Comparison of ENCODE assay signal across 8 cellular contexts in the genomic region with DNA sequence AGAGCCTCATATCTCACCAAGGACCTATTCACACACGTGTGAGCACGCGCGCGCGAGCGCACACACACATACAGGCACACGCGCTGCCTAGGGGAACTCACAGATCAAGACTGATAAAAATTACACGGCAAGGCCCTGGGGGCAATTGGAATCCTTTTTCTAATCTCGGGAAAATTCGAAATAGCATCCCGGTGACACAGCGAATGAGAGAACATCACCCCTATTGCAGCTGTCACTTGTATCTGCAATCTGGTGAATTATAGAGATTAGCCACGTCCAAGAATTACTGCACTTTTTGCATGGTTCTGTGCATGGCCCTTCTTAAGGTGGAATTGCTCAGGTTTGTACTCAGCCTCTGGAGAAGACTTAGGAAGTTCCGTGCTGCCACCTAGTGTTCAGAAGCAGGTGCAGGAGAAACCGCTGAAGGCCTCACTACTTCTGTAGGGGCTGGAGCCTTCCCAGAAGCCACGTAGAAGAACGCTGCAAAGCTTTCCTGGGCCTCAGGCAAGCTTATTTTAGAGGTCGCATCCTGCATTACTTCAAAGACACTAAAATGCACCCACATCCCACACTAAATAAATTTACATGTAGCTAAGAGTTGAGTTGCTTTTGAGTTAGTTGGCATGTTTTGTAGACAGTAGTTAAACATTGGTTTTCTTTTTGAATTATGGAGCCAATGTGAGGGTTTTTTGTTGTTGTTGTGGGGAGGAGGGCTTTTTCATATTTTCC.
DNase-seq lines count a peak whose midpoint lies in the region; ATAC-seq lines count a peak whose summit lies in the region.

No MANE protein-coding gene starts in this region.

- no peak overlapping the region for H3K4me3 ChIP-seq in CD4-positive, alpha-beta memory T cell (ENCODE audit: low read length in 2 of 2)
- no peak overlapping the region for H3K4me3 ChIP-seq in esophagus (ENCODE audit: low read depth in 1 of 2, low read length in 2 of 2)

- intact Hi-C loops in CD4-positive, alpha-beta memory T cell (cut with micrococcal nuclease) = no loop called here

- H3K27me3 ChIP-seq in CD4-positive, alpha-beta memory T cell (ENCODE audit: insufficient read depth, low read length) = no peaks in the 10 kb centered on the region
- H3K27me3 ChIP-seq in esophagus (ENCODE audit: control insufficient read depth in 1 of 2, insufficient read depth in 2 of 2, low read length in 2 of 2) = no peaks in the 10 kb centered on the region

- no peaks in the 10 kb centered on the region for H3K9me3 Mint-ChIP-seq in CD4-positive, alpha-beta memory T cell
- H3K9me3 Mint-ChIP-seq in activated CD8-positive, alpha-beta T cell treated with anti-CD3 and anti-CD28 coated beads, Interleukin-2, amount 10 ng/mL, durations not matched to agents 7 days and 5 days (ENCODE audit: insufficient read depth) = no peaks in the 10 kb centered on the region

- 35% methylated on average over 20 of the region's 20 CpGs for WGBS in esophagus, 2 donors

- H3K4me1 ChIP-seq in CD4-positive, alpha-beta memory T cell (ENCODE audit: insufficient read depth, low read length) = no peaks in the 10 kb centered on the region
- H3K4me1 ChIP-seq in esophagus (ENCODE audit: control insufficient read depth in 2 of 2, insufficient read depth in 2 of 2, low read length in 1 of 2) = no peaks in the 10 kb centered on the region

- POLR2A ChIA-PET in CD4-positive, alpha-beta memory T cell (lab: Charles Lee; ENCODE audit: partially characterized antibody) = no interaction called here
- POLR2A ChIA-PET in activated CD8-positive, alpha-beta T cell treated with anti-CD3 and anti-CD28 coated beads, Interleukin-2, amount 10 ng/mL, durations not matched to agents 7 days and 5 days (lab: Charles Lee) = no interaction called here

- peak in 4 of 5 donors; percentile 11 to 28 (median 20) for DNase-seq in CD4-positive, alpha-beta memory T cell
- peak; percentile 59 for DNase-seq in HS-27A (ENCODE audit: low read depth)
- peak; percentile 98 for DNase-seq in NCI-H82 (lab: John Stamatoyannopoulos, UW)
- DNase-seq in activated CD8-positive, alpha-beta T cell treated with anti-CD3 and anti-CD28 coated beads, Interleukin-2, amount 10 ng/mL, durations not matched to agents 7 days and 5 days = peak; percentile 68
- peak; percentile 90 for DNase-seq in myocyte (ENCODE audit: low read depth)
- peak; percentile 58 for DNase-seq in stimulated activated naive CD8-positive, alpha-beta T cell treated with anti-CD3 and anti-CD28 coated beads, Interleukin-15, Interleukin-2, amounts not matched to agents 100 U/mL and 50 U/mL, for 24 hours

- H3K27ac ChIP-seq in CD4-positive, alpha-beta memory T cell (ENCODE audit: low read depth, low read length) = no peak overlapping the region
- H3K27ac ChIP-seq in esophagus (ENCODE audit: low read depth in 2 of 2, low read length in 1 of 2) = peak overlapping the region; percentile 75 to 78

- no peaks in the 10 kb centered on the region for H3K9me3 ChIP-seq in CD4-positive, alpha-beta memory T cell (ENCODE audit: control insufficient read depth in 1 of 2, low read length in 2 of 2)
- no peaks in the 10 kb centered on the region for H3K9me3 ChIP-seq in esophagus (ENCODE audit: control insufficient read depth in 2 of 2, insufficient read depth in 1 of 2, low read depth in 1 of 2, low read length in 1 of 2)

- H3K36me3 Mint-ChIP-seq in CD4-positive, alpha-beta memory T cell = no peaks in the 10 kb centered on the region
- no peaks in the 10 kb centered on the region for H3K36me3 Mint-ChIP-seq in activated CD8-positive, alpha-beta T cell treated with anti-CD3 and anti-CD28 coated beads, Interleukin-2, amount 10 ng/mL, durations not matched to agents 7 days and 5 days (ENCODE audit: low read depth)

- CTCF ChIA-PET in CD4-positive, alpha-beta memory T cell (lab: Charles Lee; ENCODE audit: partially characterized antibody) = interaction anchor here (0.9 to 3.3 kb wide), 9 partner anchors 8 to 103 kb away, joined by 3 to 18 read pairs (median 4); no protein-coding TSS in a partner anchor
- CTCF ChIA-PET in activated CD8-positive, alpha-beta T cell treated with anti-CD3 and anti-CD28 coated beads, Interleukin-2, amount 10 ng/mL, durations not matched to agents 7 days and 5 days (lab: Charles Lee) = interaction anchor here (0.6 to 1.3 kb wide), 12 partner anchors 9 to 246 kb away, joined by 3 to 5 read pairs (median 3); no protein-coding TSS in a partner anchor

- H3K36me3 ChIP-seq in CD4-positive, alpha-beta memory T cell (ENCODE audit: insufficient read depth, low read length) = no peaks in the 10 kb centered on the region
- no peaks in the 10 kb centered on the region for H3K36me3 ChIP-seq in esophagus (ENCODE audit: control insufficient read depth in 2 of 2, insufficient read depth in 2 of 2, low read length in 1 of 2)

- peak; percentile 44 for ATAC-seq in GM19468 (IDR thresholded peaks at IDR 0.05; ENCODE audit: extremely low read depth, unreplicated experiment)
- peak; percentile 73 for ATAC-seq in activated CD8-positive, alpha-beta T cell treated with anti-CD3 and anti-CD28 coated beads, Interleukin-2, amount 10 ng/mL, durations not matched to agents 7 days and 5 days
- ATAC-seq in stimulated activated naive CD8-positive, alpha-beta T cell treated with anti-CD3 and anti-CD28 coated beads, Interleukin-15, Interleukin-2, amounts not matched to agents 100 U/mL and 50 U/mL, for 24 hours = no peak

- peaks cover 2 to 7% of the 10 kb centered on the region in 2 donors for H3K27me3 Mint-ChIP-seq in CD4-positive, alpha-beta memory T cell
- peaks cover 4% of the 10 kb centered on the region for H3K27me3 Mint-ChIP-seq in activated CD8-positive, alpha-beta T cell treated with anti-CD3 and anti-CD28 coated beads, Interleukin-2, amount 10 ng/mL, durations not matched to agents 7 days and 5 days (ENCODE audit: low read depth)

- no peaks in the 10 kb centered on the region for H3K4me1 Mint-ChIP-seq in CD4-positive, alpha-beta memory T cell
- no peaks in the 10 kb centered on the region for H3K4me1 Mint-ChIP-seq in activated CD8-positive, alpha-beta T cell treated with anti-CD3 and anti-CD28 coated beads, Interleukin-2, amount 10 ng/mL, durations not matched to agents 7 days and 5 days (ENCODE audit: low read depth)

- H3K27ac Mint-ChIP-seq in CD4-positive, alpha-beta memory T cell = no peak overlapping the region
- no peak overlapping the region for H3K27ac Mint-ChIP-seq in activated CD8-positive, alpha-beta T cell treated with anti-CD3 and anti-CD28 coated beads, Interleukin-2, amount 10 ng/mL, durations not matched to agents 7 days and 5 days

- no peak overlapping the region for H3K4me3 Mint-ChIP-seq in CD4-positive, alpha-beta memory T cell
- H3K4me3 Mint-ChIP-seq in activated CD8-positive, alpha-beta T cell treated with anti-CD3 and anti-CD28 coated beads, Interleukin-2, amount 10 ng/mL, durations not matched to agents 7 days and 5 days = no peak overlapping the region

Comparison
In these comparisons a context has a peak if more than half of its experiments do, and no peak if none do; other contexts are left out.
1. DNase-seq: peak in every context shown above with its lines; median percentile 98 in NCI-H82; 90 in myocyte; 68 in activated CD8-positive, alpha-beta T cell treated with anti-CD3 and anti-CD28 coated beads, Interleukin-2, amount 10 ng/mL, durations not matched to agents 7 days and 5 days; 59 in HS-27A; 58 in stimulated activated naive CD8-positive, alpha-beta T cell treated with anti-CD3 and anti-CD28 coated beads, Interleukin-15, Interleukin-2, amounts not matched to agents 100 U/mL and 50 U/mL, for 24 hours; 20 in CD4-positive, alpha-beta memory T cell.